ENCODE assay signal across 7 cellular contexts in the genomic region with DNA sequence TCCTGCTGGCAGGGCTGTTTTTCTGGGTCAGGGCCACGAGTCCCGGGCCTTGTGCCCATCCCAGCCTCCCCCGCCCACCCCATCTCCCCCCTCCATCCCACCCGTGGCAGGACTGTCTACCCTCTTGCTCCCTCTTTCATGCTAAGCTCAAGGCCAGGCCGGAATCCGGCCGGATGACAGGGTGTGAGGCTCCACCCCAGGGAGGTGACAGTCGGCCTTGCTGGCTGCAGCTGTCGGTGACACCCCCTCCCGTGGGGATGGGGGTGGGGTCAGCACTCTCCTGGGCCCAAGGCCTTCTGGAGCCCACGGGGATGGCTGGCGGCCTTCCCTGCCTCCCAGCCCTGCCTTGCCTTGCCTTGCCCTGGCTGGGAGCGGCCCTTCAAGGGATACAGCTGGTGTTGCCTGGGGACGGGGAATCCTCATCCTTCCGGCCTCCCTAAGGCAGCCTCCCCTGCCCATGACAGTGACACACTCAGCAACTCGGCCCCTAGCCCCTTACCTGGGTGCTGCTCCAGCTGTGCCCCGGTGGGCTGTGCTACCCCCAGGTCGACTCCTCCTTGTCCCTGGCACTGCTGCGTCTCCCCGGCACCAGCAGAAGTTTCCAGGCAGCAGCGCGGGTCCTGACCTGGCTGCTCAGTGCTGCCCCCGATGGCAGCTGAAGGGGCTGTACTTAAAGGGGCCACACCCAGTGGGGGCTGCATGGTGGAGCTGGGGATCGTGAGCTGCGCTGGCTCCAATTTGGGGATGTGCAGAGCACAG.
DNase-seq lines count a peak whose midpoint lies in the region; ATAC-seq and TF ChIP-seq lines count a peak whose summit lies in the region.
"Not testable (repeated sequence)": the region's sequence is repeated elsewhere in the genome, so short reads cannot be mapped to it uniquely, and the experiment has no call there.

No MANE protein-coding gene starts in this region.

- H3K4me3 Mint-ChIP-seq in activated naive CD8-positive, alpha-beta T cell treated with anti-CD3 and anti-CD28 coated beads, Interleukin-2, amount 50 U/mL, for 24 hours; neural progenitor cell: not testable (repeated sequence)

- DNase-seq in NCI-H1694 (lab: John Stamatoyannopoulos, UW) (peak; percentile 45), cardiac muscle cell (ENCODE audit: low read depth in 1 of 2, low spot score in 1 of 2) (peak; percentile 6 to 14), neural progenitor cell (ENCODE audit: low spot score) (peak; percentile 28)
- peak; percentile 40 for DNase-seq in activated naive CD8-positive, alpha-beta T cell treated with anti-CD3 and anti-CD28 coated beads, Interleukin-2, amount 50 U/mL, for 24 hours

- not testable (repeated sequence) for H3K27me3 ChIP-seq in cardiac muscle cell, neural progenitor cell

- H3K79me2 ChIP-seq in neural progenitor cell (ENCODE audit: low read depth), result not testable (repeated sequence)

- H3K27ac ChIP-seq in cardiac muscle cell, neural progenitor cell: not testable (repeated sequence)

- H3K4me1 Mint-ChIP-seq in activated naive CD8-positive, alpha-beta T cell treated with anti-CD3 and anti-CD28 coated beads, Interleukin-2, amount 50 U/mL, for 24 hours; neural progenitor cell: not testable (repeated sequence)

- not testable (repeated sequence) for H3K9me3 Mint-ChIP-seq in activated naive CD8-positive, alpha-beta T cell treated with anti-CD3 and anti-CD28 coated beads, Interleukin-2, amount 50 U/mL, for 24 hours; neural progenitor cell

- not testable (repeated sequence) for H3K4me1 ChIP-seq in cardiac muscle cell (ENCODE audit: low read depth); neural progenitor cell

- not testable (repeated sequence) for H3F3A ChIP-seq in neural progenitor cell (ENCODE audit: low read depth)

- not testable (repeated sequence) for H3K4me3 ChIP-seq in cardiac muscle cell, neural progenitor cell

- not testable (repeated sequence) for H3K9ac ChIP-seq in neural progenitor cell

- H4K20me1 ChIP-seq in neural progenitor cell (ENCODE audit: low read depth), result not testable (repeated sequence)

- ATAC-seq in HG02588 (IDR thresholded peaks at IDR 0.05; ENCODE audit: unreplicated experiment), result peak; percentile 51
- peak; percentile 80 for ATAC-seq in SK-N-SH treated with all-trans-retinoic acid at 6 μM for 48 hours
- peak; percentile 44 for ATAC-seq in activated naive CD8-positive, alpha-beta T cell treated with anti-CD3 and anti-CD28 coated beads, Interleukin-2, amount 50 U/mL, for 24 hours

- not testable (repeated sequence) for H2AFZ ChIP-seq in neural progenitor cell (replicated peaks)

- not testable (repeated sequence) for H3K27me3 Mint-ChIP-seq in activated naive CD8-positive, alpha-beta T cell treated with anti-CD3 and anti-CD28 coated beads, Interleukin-2, amount 50 U/mL, for 24 hours; neural progenitor cell (ENCODE audit: insufficient read depth, low read depth)

- H3K9me3 ChIP-seq in cardiac muscle cell (ENCODE audit: low read depth); neural progenitor cell (ENCODE audit: low read depth): not testable (repeated sequence)

- not testable (repeated sequence) for H3K27ac Mint-ChIP-seq in activated naive CD8-positive, alpha-beta T cell treated with anti-CD3 and anti-CD28 coated beads, Interleukin-2, amount 50 U/mL, for 24 hours; neural progenitor cell

- not testable (repeated sequence) for H3K36me3 ChIP-seq in cardiac muscle cell, neural progenitor cell

- H3K4me2 ChIP-seq in neural progenitor cell, result not testable (repeated sequence)

- not testable (repeated sequence) for H3K36me3 Mint-ChIP-seq in activated naive CD8-positive, alpha-beta T cell treated with anti-CD3 and anti-CD28 coated beads, Interleukin-2, amount 50 U/mL, for 24 hours (ENCODE audit: low read depth); neural progenitor cell

- TF ChIP-seq CTCF in GM12874 (IDR thresholded peaks at IDR 0.05; ENCODE audit: insufficient read depth, low read depth, low read length) (peak; percentile 41), neural progenitor cell (IDR thresholded peaks at IDR 0.05) (peak; percentile 43)
- TF ChIP-seq CTCF in cardiac muscle cell (IDR thresholded peaks at IDR 0.05; ENCODE audit: low read depth, low read length), result not testable (repeated sequence)
